Comparison of ENCODE assay signal across 8 cellular contexts in genomic region chr2:43131051-43131889, GRCh38.
DNase-seq lines count a peak whose midpoint lies in the region; ATAC-seq and TF ChIP-seq lines count a peak whose summit lies in the region.

No MANE protein-coding gene starts in this region.

- ATAC-seq in HG03159 (IDR thresholded peaks at IDR 0.05; ENCODE audit: unreplicated experiment): peak; percentile 39
- ATAC-seq in foreskin keratinocyte: peak; percentile 87
- ATAC-seq in HG03565 (IDR thresholded peaks at IDR 0.05; ENCODE audit: unreplicated experiment): no peak

- TF ChIP-seq CTCF in GM13976 (IDR thresholded peaks at IDR 0.05; ENCODE audit: borderline replicate concordance, control extremely low read depth, extremely low read depth, insufficient read depth, missing control alignments) (peak; percentile 59), RWPE1 (conservative IDR thresholded peaks at IDR 0.05; ENCODE audit: low read depth) (peak; percentile 39), foreskin keratinocyte (conservative IDR thresholded peaks at IDR 0.05) (peak; percentile 69), type B pancreatic cell (conservative IDR thresholded peaks at IDR 0.05) (peak; percentile 46)

- DNase-seq in GM13976 (ENCODE audit: low spot score) (peak; percentile 83), RWPE1 (ENCODE audit: low spot score) (peak; percentile 98), foreskin keratinocyte (peak; percentile 99), posterior cingulate gyrus (peak in 7 of 10 donors; percentile 44 to 87 (median 57)), type B pancreatic cell (ENCODE audit: extremely low spot score, unreplicated experiment) (no peak)
- peak; percentile 90 for DNase-seq in activated effector memory CD4-positive, alpha-beta T cell treated with anti-CD3 and anti-CD28 coated beads, Interleukin-2, amount 50 U/mL, for 16 hours

- CTCF ChIA-PET in RWPE1 (lab: Yijun Ruan, JAX): interaction anchor here (0.5 to 1.0 kb wide), 5 partner anchors 34 to 94 kb away, joined by 3 to 5 read pairs (median 4); no protein-coding TSS in a partner anchor

- no peaks in the 10 kb centered on the region for H3K27me3 Mint-ChIP-seq in type B pancreatic cell

- intact Hi-C loops in posterior cingulate gyrus (cut with DNase I): no loop called here

- no peak overlapping the region for H3K4me3 Mint-ChIP-seq in type B pancreatic cell

- POLR2A ChIA-PET in RWPE1 (lab: Yijun Ruan, JAX; ENCODE audit: low non-redundant PET): no interaction called here

- H3K4me1 ChIP-seq in foreskin keratinocyte: peaks cover 13% of the 10 kb centered on the region

- H3K27me3 ChIP-seq in foreskin keratinocyte: no peaks in the 10 kb centered on the region

- no peaks in the 10 kb centered on the region for H3K36me3 Mint-ChIP-seq in type B pancreatic cell

- H3K9me3 Mint-ChIP-seq in type B pancreatic cell: no peaks in the 10 kb centered on the region

- in situ Hi-C loops in GM13976 (cut with MboI; ENCODE audit: low sequenced_read_pairs, unreplicated experiment): no loop called here

- H3K27ac ChIP-seq in RWPE1 (peak overlapping the region; percentile 98), foreskin keratinocyte (peak overlapping the region; percentile 92)

- peak overlapping the region; percentile 26 for H3K27ac Mint-ChIP-seq in type B pancreatic cell

- H3K4me1 Mint-ChIP-seq in type B pancreatic cell (ENCODE audit: unreplicated experiment): peaks cover 40% of the 10 kb centered on the region
